In genomic region chr12:62724285-62724684, GRCh38 we compare ENCODE assay signal across 1 cellular context.
TF ChIP-seq lines count a peak whose summit lies in the region.

No MANE protein-coding gene starts in this region.

TF ChIP-seq in GM23338, 12 proteins besides CTCF, POLR2A, EP300 and RAD21 (continued from another document):
- TF ChIP-seq ZNF462 (CRISPR knock-in tag; IDR thresholded peaks at IDR 0.05) (no peak), ZNF331 (CRISPR knock-in tag; IDR thresholded peaks at IDR 0.05; ENCODE audit: low read depth) (no peak), REST (IDR thresholded peaks at IDR 0.05; ENCODE audit: unreplicated experiment) (no peak), EZH2 (IDR thresholded peaks at IDR 0.05; ENCODE audit: low read depth, unreplicated experiment) (no peak), JUNB (IDR thresholded peaks at IDR 0.05; ENCODE audit: unreplicated experiment) (no peak), ZNF114 (CRISPR knock-in tag; IDR thresholded peaks at IDR 0.05) (no peak), CREB1 (CRISPR knock-in tag; IDR thresholded peaks at IDR 0.05; ENCODE audit: low read depth) (no peak), NANOG (IDR thresholded peaks at IDR 0.05; ENCODE audit: borderline replicate concordance) (no peak), EZH2phosphoT487 (IDR thresholded peaks at IDR 0.05; ENCODE audit: unreplicated experiment) (no peak), POLR2AphosphoS5 (IDR thresholded peaks at IDR 0.05; ENCODE audit: low read depth) (no peak), STAT1 (IDR thresholded peaks at IDR 0.05; ENCODE audit: unreplicated experiment) (no peak)
TF ChIP-seq in GM23338: peak in this region for 0.
